21 cellular contexts compared by ENCODE assay signal in the genomic region with DNA sequence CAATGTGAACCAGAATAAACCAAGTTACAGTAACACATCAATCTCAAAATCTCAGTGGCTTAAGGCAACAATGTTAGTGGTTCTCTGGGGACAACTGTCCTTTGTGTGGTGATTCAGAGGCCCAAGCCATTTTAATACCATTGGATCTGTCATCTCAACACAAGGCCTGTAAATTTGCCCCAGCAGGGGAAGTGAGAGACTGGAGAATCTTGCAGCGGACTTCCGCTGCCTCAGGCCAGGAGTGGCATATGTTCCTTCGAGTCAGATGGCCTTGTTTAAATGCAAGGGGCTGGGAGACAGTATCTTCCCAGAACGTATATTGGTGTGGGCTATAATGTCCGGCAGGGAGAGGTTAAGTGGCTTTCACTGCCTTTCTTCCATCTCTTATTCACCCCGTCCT.
DNase-seq lines count a peak whose midpoint lies in the region; ATAC-seq, FAIRE-seq and TF ChIP-seq lines count a peak whose summit lies in the region.
"Had no signal": no experiment of that assay in that cellular context is flagged by ENCODE, and none has a peak within 500 bp of the region (broad histone marks: within the 10 kb centered on the region; RNA-seq: fewer than 3 reads in every experiment).

No MANE protein-coding gene starts in this region.

- DNase-seq in GM23338 (ENCODE audit: low spot score): no peak
- peak; percentile 18 for DNase-seq in NCI-H524 treated with DMSO at 0.1 percent for 48 hours (lab: John Stamatoyannopoulos, UW)
- no peak for DNase-seq in K562 (ENCODE audit: extremely low read depth in 1 of 4, low spot score in 3 of 4)
- DNase-seq in myocyte (ENCODE audit: low read depth): peak; percentile 35
- no peak for DNase-seq in GOT3 (lab: John Stamatoyannopoulos, UW)
- no peak for DNase-seq in central memory CD4-positive, alpha-beta T cell
- no peak for DNase-seq in activated CD4-positive, alpha-beta T cell treated with anti-CD3 and anti-CD28 coated beads for 48 hours
- DNase-seq: ACHN, AML-193, HCEC 1CT, NCI-H1048, NCI-H1436 treated with DMSO at 0.1 percent for 48 hours, NCI-H2029 treated with DMSO at 0.1 percent for 48 hours, NCI-H2171 treated with DMSO at 0.1 percent for 48 hours, NCI-H446 treated with DMSO at 0.1 percent for 48 hours, NCI-H774, SJCRH30 had no signal

- H3K27ac Mint-ChIP-seq in GM23338: no peak overlapping the region
- H3K27ac Mint-ChIP-seq: IgD-negative memory B cell had no signal

- no peak for TF ChIP-seq POLR2A in K562 (conservative IDR thresholded peaks at IDR 0.05)

- no peaks in the 10 kb centered on the region for H3K9me1 ChIP-seq in K562 (ENCODE audit: control insufficient read depth, insufficient read depth, low read length)

- intact Hi-C loops in K562 (cut with micrococcal nuclease): no loop called here

- CTCF ChIA-PET in K562 (lab: Yijun Ruan, JAX; ENCODE audit: low intra/inter-chr PET ratio): no interaction called here

- no peaks in the 10 kb centered on the region for H3K79me2 ChIP-seq in GM23338 (replicated peaks; ENCODE audit: insufficient read depth)
- H3K79me2 ChIP-seq in K562 (ENCODE audit: control insufficient read depth, insufficient read depth, low read length): no peaks in the 10 kb centered on the region

- TF ChIP-seq EP300 in K562 (IDR thresholded peaks at IDR 0.05; ENCODE audit: low read length): no peak

- H3K36me3 Mint-ChIP-seq in GM23338 (ENCODE audit: low read depth): peaks cover 9% of the 10 kb centered on the region; the same call in 1 of the 3 replicates
- H3K36me3 Mint-ChIP-seq: CD14-positive monocyte, IgD-negative memory B cell had no signal

- no peak for TF ChIP-seq CTCF in GM23338 (conservative IDR thresholded peaks at IDR 0.05; ENCODE audit: low read depth in 2 of 2)
- TF ChIP-seq CTCF in K562 (IDR thresholded peaks at IDR 0.05 in 2 of 3, conservative IDR thresholded peaks at IDR 0.05 in 1 of 3; ENCODE audit: insufficient read depth in 2 of 3, low read depth in 1 of 3, low read length in 3 of 3): no peak

- H4K20me1 ChIP-seq in GM23338 (replicated peaks; ENCODE audit: insufficient read depth): no peaks in the 10 kb centered on the region
- no peaks in the 10 kb centered on the region for H4K20me1 ChIP-seq in K562 (replicated peaks; ENCODE audit: control insufficient read depth, insufficient read depth, low read length)

- peaks cover 6% of the 10 kb centered on the region; the same call in 1 of the 2 replicates for H3K9me2 ChIP-seq in GM23338 (ENCODE audit: insufficient read depth)

- POLR2A ChIA-PET in K562 (lab: Yijun Ruan, JAX): interaction anchor here (0.8 kb wide), 1 partner anchor 1887 kb away, joined by 3 read pairs; no protein-coding TSS in a partner anchor

- H3K4me3 ChIP-seq in GM23338 (no peak overlapping the region), K562 (no peak overlapping the region)
- H3K4me3 ChIP-seq: SJCRH30 had no signal

- H3K27me3 Mint-ChIP-seq in GM23338 (ENCODE audit: insufficient read depth, low read depth, poor library complexity): peaks cover 4% of the 10 kb centered on the region
- H3K27me3 Mint-ChIP-seq: IgD-negative memory B cell had no signal

- no peaks in the 10 kb centered on the region for H3K9me3 ChIP-seq in K562 (replicated peaks; ENCODE audit: control insufficient read depth, insufficient read depth, low read depth, low read length)
- H3K9me3 ChIP-seq: SJCRH30 had no signal

- peaks cover 9% of the 10 kb centered on the region for H3K4me1 Mint-ChIP-seq in GM23338

- H3F3A ChIP-seq in GM23338 (replicated peaks; ENCODE audit: low read depth): no peaks in the 10 kb centered on the region

- H3K27ac ChIP-seq in GM23338 (ENCODE audit: low read depth) (no peak overlapping the region), K562 (ENCODE audit: extremely low read depth, low read depth, low read length) (no peak overlapping the region)
- H3K27ac ChIP-seq: HL-60, SJCRH30 had no signal

- peaks cover 10% of the 10 kb centered on the region; the same call in 2 of the 3 replicates for H3K9me3 Mint-ChIP-seq in GM23338
- H3K9me3 Mint-ChIP-seq: IgD-negative memory B cell had no signal

- no TSS peak for BruUV-seq in K562 (replicated peaks; lab: Mats Ljungman, UMichigan)

- no peaks in the 10 kb centered on the region for H3K27me3 ChIP-seq in GM23338 (ENCODE audit: insufficient read depth)
- peaks cover 0 to 3% of the 10 kb centered on the region in 2 experiments; a peak in 2 of 5 replicates for H3K27me3 ChIP-seq in K562 (ENCODE audit: control insufficient read depth in 2 of 2, insufficient read depth in 2 of 2, low read length in 2 of 2)
- H3K27me3 ChIP-seq: SJCRH30 had no signal

- no peak overlapping the region for H3K4me2 ChIP-seq in GM23338
- no peak overlapping the region for H3K4me2 ChIP-seq in K562 (ENCODE audit: insufficient read depth, low read length)

- in situ Hi-C loops in K562 (cut with MboI): no loop called here

- no peak overlapping the region for H3K9ac ChIP-seq in K562 (ENCODE audit: insufficient read depth in 1 of 2, low read depth in 2 of 2, low read length in 2 of 2)

- H3K4me3 Mint-ChIP-seq in GM23338: no peak overlapping the region
- H3K4me3 Mint-ChIP-seq: CD14-positive monocyte, IgD-negative memory B cell had no signal

- H3K36me3 ChIP-seq in GM23338 (ENCODE audit: insufficient read depth) (0 out of 2 replicates have a peak, but pooled peaks cover 3% of the 10 kb centered on the region), K562 (ENCODE audit: control insufficient read depth, insufficient read depth, low read length) (no peaks in the 10 kb centered on the region)
- H3K36me3 ChIP-seq: SJCRH30 had no signal

- H2AFZ ChIP-seq in GM23338 (0 out of 2 replicates have a peak overlapping the region, but pooled peaks have one; percentile 39), K562 (ENCODE audit: low read depth, low read length) (0 out of 2 replicates have a peak overlapping the region, but pooled peaks have one; percentile 51)

- peaks cover 9% of the 10 kb centered on the region; the same call in 1 of the 2 replicates for H3K4me1 ChIP-seq in GM23338 (ENCODE audit: insufficient read depth)
- peaks cover 0 to 13% of the 10 kb centered on the region in 2 experiments; a peak in 3 of 5 replicates for H3K4me1 ChIP-seq in K562 (replicated peaks in 1 of 2; ENCODE audit: control insufficient read depth in 2 of 2, insufficient read depth in 2 of 2, low read length in 2 of 2)
- H3K4me1 ChIP-seq: SJCRH30 had no signal

- WGBS in K562 (ENCODE audit: insufficient coverage, low coverage, missing lambda C conversion rate): 41% methylated on average over 6 of the region's 6 CpGs

- no peak for ATAC-seq in GM23338
- ATAC-seq in K562: no peak

- TF ChIP-seq RAD21 in K562 (CRISPR knock-in tag; conservative IDR thresholded peaks at IDR 0.05 in 1 of 2, IDR thresholded peaks at IDR 0.05 in 1 of 2): no peak

- no peak for FAIRE-seq in K562 (lab: Jason Lieb, UNC)
- FAIRE-seq: HTR-8/SVneo had no signal

TF ChIP-seq in GM23338, 12 proteins besides CTCF, POLR2A, EP300 and RAD21 (continues in another document):
- TF ChIP-seq JUNB (IDR thresholded peaks at IDR 0.05; ENCODE audit: unreplicated experiment) (no peak), CREB1 (CRISPR knock-in tag; IDR thresholded peaks at IDR 0.05; ENCODE audit: low read depth) (no peak), EZH2 (IDR thresholded peaks at IDR 0.05; ENCODE audit: low read depth, unreplicated experiment) (no peak), ZNF114 (CRISPR knock-in tag; IDR thresholded peaks at IDR 0.05) (no peak), STAT1 (IDR thresholded peaks at IDR 0.05; ENCODE audit: unreplicated experiment) (no peak), EZH2phosphoT487 (IDR thresholded peaks at IDR 0.05; ENCODE audit: unreplicated experiment) (no peak), POLR2AphosphoS5 (IDR thresholded peaks at IDR 0.05; ENCODE audit: low read depth) (no peak)

TF ChIP-seq in K562, 482 proteins besides CTCF, POLR2A, EP300 and RAD21:
- TF ChIP-seq ZNF584 (CRISPR knock-in tag; IDR thresholded peaks at IDR 0.05; ENCODE audit: low read depth) (no peak), SPI1 (IDR thresholded peaks at IDR 0.05; ENCODE audit: borderline replicate concordance, low read depth, low read length) (0 out of 2 replicates have a peak, but pooled peaks have one; percentile 5)
TF ChIP-seq in K562: peak in this region for 1.

Comparison
In these comparisons a context has a peak if more than half of its experiments do, and no peak if none do; other contexts are left out.
1. DNase-seq: peak in NCI-H524 treated with DMSO at 0.1 percent for 48 hours (single experiment) and myocyte (single experiment); none in GM23338 (single experiment), K562 (0 of 4), GOT3 (single experiment), central memory CD4-positive, alpha-beta T cell (single experiment) and activated CD4-positive, alpha-beta T cell treated with anti-CD3 and anti-CD28 coated beads for 48 hours (single experiment).